Comparison of ENCODE assay signal across 1 cellular context in genomic region chr4:183905081-183905592, GRCh38.
TF ChIP-seq lines count a peak whose summit lies in the region.

Gene STOX2, plus strand, starts transcription at chr4:183905307. Its CDS starts 1,484 bp downstream, at chr4:183906791.

TF ChIP-seq in SK-N-SH treated with all-trans-retinoic acid at 6 μM for 48 hours, 23 proteins besides CTCF, POLR2A, EP300 and RAD21:
- 0 out of 2 replicates have a peak, but pooled peaks have one; percentile 68 for TF ChIP-seq TSHZ2 (CRISPR knock-in tag; IDR thresholded peaks at IDR 0.05)
- TF ChIP-seq PATZ1 (CRISPR knock-in tag; IDR thresholded peaks at IDR 0.05; ENCODE audit: borderline replicate concordance) = no peak
